Comparison of ENCODE assay signal across 27 cellular contexts in the genomic region with DNA sequence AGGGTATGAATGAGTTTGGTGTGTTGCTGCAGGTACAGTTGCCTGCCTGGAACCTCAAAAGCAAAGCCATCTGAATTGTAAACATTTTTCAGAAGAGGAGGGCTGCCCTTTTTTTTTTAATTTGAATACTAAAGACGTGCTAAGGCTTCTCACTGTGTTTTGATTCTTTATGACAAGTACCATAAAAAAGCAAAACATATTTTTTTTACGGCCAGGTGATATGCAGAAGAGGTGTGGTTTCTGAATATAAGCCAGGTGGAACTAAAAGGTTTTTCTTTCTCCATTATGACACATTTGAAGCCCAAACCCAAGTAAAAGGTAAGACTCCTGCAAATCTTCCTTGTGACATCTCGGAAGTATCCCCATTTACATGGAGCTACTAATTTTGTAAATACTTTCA.
A peak's percentile ranks its signal among the peaks of the same experiment; 100 is the strongest.
DNase-seq lines count a peak whose midpoint lies in the region; ATAC-seq, FAIRE-seq and TF ChIP-seq lines count a peak whose summit lies in the region.
"Had no signal": no experiment of that assay in that cellular context is flagged by ENCODE, and none has a peak within 500 bp of the region (broad histone marks: within the 10 kb centered on the region; RNA-seq: fewer than 3 reads in every experiment).

No MANE protein-coding gene starts in this region.

- H2AFZ ChIP-seq in H1 (ENCODE audit: low read length) (no peak overlapping the region; the same call in 1 of the 2 replicates), trophoblast cell (ENCODE audit: insufficient read depth, low read length, poor library complexity) (no peak overlapping the region)

- H2BK12ac ChIP-seq in H1 (ENCODE audit: low read depth, low read length) (no peak overlapping the region; the same call in 1 of the 2 replicates), trophoblast cell (ENCODE audit: low read length) (no peak overlapping the region)

- H3K4me3 Mint-ChIP-seq in mesothelial cell of epicardium: no peak overlapping the region
- H3K4me3 Mint-ChIP-seq: CD14-positive monocyte; CD4-positive, alpha-beta memory T cell; CD4-positive, CD25-positive, alpha-beta regulatory T cell; CD8-positive, alpha-beta memory T cell had no signal

- no peaks in the 10 kb centered on the region; a peak in 1 of 4 replicates for H3K9me3 ChIP-seq in H1 (ENCODE audit: insufficient read depth in 2 of 2, low read depth in 1 of 2, low read length in 1 of 2)
- no peaks in the 10 kb centered on the region for H3K9me3 ChIP-seq in trophoblast cell (ENCODE audit: insufficient read depth, low read depth, low read length)
- H3K9me3 ChIP-seq: BE2C, BLaER1 had no signal

- no peak overlapping the region for H2BK20ac ChIP-seq in H1 (ENCODE audit: low read length)

- H4K8ac ChIP-seq in H1 (ENCODE audit: extremely low read depth, insufficient read depth, low read length) (no peak overlapping the region), trophoblast cell (ENCODE audit: low read depth, low read length) (no peak overlapping the region)

- H2AK5ac ChIP-seq in H1 (ENCODE audit: low read depth, low read length) (no peak overlapping the region), trophoblast cell (ENCODE audit: low read length) (peak overlapping the region; percentile 82)

- no peaks in the 10 kb centered on the region for H3K27me3 Mint-ChIP-seq in mesothelial cell of epicardium (ENCODE audit: low read depth)
- H3K27me3 Mint-ChIP-seq: CD4-positive, CD25-positive, alpha-beta regulatory T cell had no signal

- no peaks in the 10 kb centered on the region for H3K36me3 Mint-ChIP-seq in mesothelial cell of epicardium
- H3K36me3 Mint-ChIP-seq: CD14-positive monocyte; CD4-positive, alpha-beta memory T cell; CD4-positive, CD25-positive, alpha-beta regulatory T cell; CD8-positive, alpha-beta memory T cell had no signal

- H3K56ac ChIP-seq in H1 (replicated peaks; ENCODE audit: insufficient read length, low read depth, low read length): no peak overlapping the region

- CTCF ChIA-PET in H1 (lab: Charles Lee; ENCODE audit: partially characterized antibody): interaction anchor here (0.9 kb wide), 1 partner anchor 99 kb away, joined by 3 read pairs; no protein-coding TSS in a partner anchor

- H3K27ac Mint-ChIP-seq in mesothelial cell of epicardium: peak overlapping the region; percentile 8
- H3K27ac Mint-ChIP-seq: CD14-positive monocyte; CD4-positive, alpha-beta memory T cell; CD4-positive, CD25-positive, alpha-beta regulatory T cell; CD8-positive, alpha-beta memory T cell had no signal

- POLR2A ChIA-PET in H1 (lab: Charles Lee; ENCODE audit: partially characterized antibody): no interaction called here

- ATAC-seq in GM21825 (IDR thresholded peaks at IDR 0.05; ENCODE audit: unreplicated experiment) (no peak), GM18909 (IDR thresholded peaks at IDR 0.05; ENCODE audit: poor library complexity, unreplicated experiment) (no peak), GM18867 (IDR thresholded peaks at IDR 0.05; ENCODE audit: unreplicated experiment) (no peak)
- ATAC-seq: GM12878 had no signal

- H3K27me3 ChIP-seq in H1 (replicated peaks in 1 of 4; ENCODE audit: control insufficient read depth in 3 of 4, extremely low read depth in 1 of 4, insufficient read depth in 3 of 4, low read length in 3 of 4) (no peaks in the 10 kb centered on the region), trophoblast cell (ENCODE audit: insufficient read depth, low read length) (no peaks in the 10 kb centered on the region)
- H3K27me3 ChIP-seq: BE2C, BLaER1 had no signal

- no peak for TF ChIP-seq RAD21 in H1 (IDR thresholded peaks at IDR 0.05 in 1 of 2, conservative IDR thresholded peaks at IDR 0.05 in 1 of 2; ENCODE audit: low read depth in 2 of 2, low read length in 2 of 2)

- DNase-seq in H1 (ENCODE audit: low read depth in 1 of 2, low spot score in 2 of 2) (no peak), mesothelial cell of epicardium (ENCODE audit: low spot score in 2 of 2, unreplicated experiment in 2 of 2) (no peak), trophoblast cell (no peak)
- DNase-seq: 8988T; ACHN; BE2C; C1 segment of cervical spinal cord; CD4-positive, alpha-beta memory T cell; CD4-positive, CD25-positive, alpha-beta regulatory T cell; CD8-positive, alpha-beta memory T cell; COR-L47; DMS 273 treated with DMSO at 0.1 percent for 48 hours; DMS153; DMS53; DMS79; DND-41; EL; GDM1 had no signal

- TF ChIP-seq CTCF in H1 (IDR thresholded peaks at IDR 0.05; ENCODE audit: control extremely low read depth in 1 of 3, insufficient read depth in 1 of 3, low read depth in 1 of 3, low read length in 3 of 3) (no peak), mesothelial cell of epicardium (IDR thresholded peaks at IDR 0.05; ENCODE audit: unreplicated experiment) (no peak)

- TF ChIP-seq POLR2A in H1 (IDR thresholded peaks at IDR 0.05; ENCODE audit: control extremely low read depth in 1 of 2, low read depth in 2 of 2, low read length in 2 of 2): no peak

- peaks cover 50% of the 10 kb centered on the region for H3K4me1 Mint-ChIP-seq in mesothelial cell of epicardium
- H3K4me1 Mint-ChIP-seq: CD14-positive monocyte; CD4-positive, alpha-beta memory T cell; CD4-positive, CD25-positive, alpha-beta regulatory T cell; CD8-positive, alpha-beta memory T cell had no signal

- H3K9ac ChIP-seq in H1 (replicated peaks in 1 of 4; ENCODE audit: extremely low read depth in 1 of 4, low read depth in 3 of 4, low read length in 3 of 4) (no peak overlapping the region), trophoblast cell (ENCODE audit: low read length) (no peak overlapping the region)
- H3K9ac ChIP-seq: BLaER1 had no signal

- H3K23ac ChIP-seq in H1 (ENCODE audit: insufficient read length): no peak overlapping the region
- H3K23ac ChIP-seq in trophoblast cell (ENCODE audit: low read length): no peak overlapping the region

- H3K27ac ChIP-seq in H1 (ENCODE audit: low read depth, low read length) (no peak overlapping the region), trophoblast cell (ENCODE audit: low read depth, low read length) (no peak overlapping the region)
- H3K27ac ChIP-seq: BLaER1 had no signal

- FAIRE-seq in H1 (lab: Jason Lieb, UNC): no peak
- FAIRE-seq: A204.1, GM12892, GM18507 had no signal

- H2BK5ac ChIP-seq in H1 (ENCODE audit: low read depth, low read length): no peak overlapping the region
- H2BK5ac ChIP-seq in trophoblast cell (ENCODE audit: low read depth, low read length, poor library complexity): no peak overlapping the region

- no peak overlapping the region for H4K12ac ChIP-seq in trophoblast cell (ENCODE audit: low read depth, low read length)

- H3K79me2 ChIP-seq in H1 (ENCODE audit: control insufficient read depth in 1 of 2, insufficient read depth in 2 of 2, low read length in 2 of 2) (no peaks in the 10 kb centered on the region), trophoblast cell (ENCODE audit: control insufficient read depth, insufficient read depth, low read length, poor library complexity) (no peaks in the 10 kb centered on the region)

- 73% methylated on average over 3 of the region's 3 CpGs; no CpG with 5 or more reads in 1 of the 2 experiments for WGBS in H1 (ENCODE audit: extremely low coverage in 1 of 2, insufficient coverage in 1 of 2, insufficient read length in 1 of 2, insufficient replicate concordance in 2 of 2, low coverage in 1 of 2, low lambda C conversion rate in 2 of 2, missing lambda C conversion rate in 1 of 2), 2 experiments
- no CpG with 5 or more reads among the region's 3 CpGs for WGBS in trophoblast cell (ENCODE audit: extremely low coverage, insufficient coverage, insufficient read length)

- H3K4me2 ChIP-seq in H1 (ENCODE audit: insufficient read depth in 1 of 2, low read depth in 2 of 2, low read length in 2 of 2): no peak overlapping the region
- H3K4me2 ChIP-seq in trophoblast cell (ENCODE audit: low read length): no peak overlapping the region
- H3K4me2 ChIP-seq: BLaER1 had no signal

- H3K79me1 ChIP-seq in H1 (ENCODE audit: low read depth, low read length) (no peaks in the 10 kb centered on the region), trophoblast cell (ENCODE audit: low read length) (peaks cover 4% of the 10 kb centered on the region)

- TF ChIP-seq EP300 in H1 (IDR thresholded peaks at IDR 0.05; ENCODE audit: borderline replicate concordance in 1 of 2, low read depth in 2 of 2, low read length in 2 of 2): no peak

- H3K4ac ChIP-seq in H1 (replicated peaks; ENCODE audit: insufficient read length, low read depth, low read length) (no peak overlapping the region), trophoblast cell (ENCODE audit: low read depth, low read length) (no peak overlapping the region)

- H3K36me3 ChIP-seq in H1 (ENCODE audit: control insufficient read depth in 2 of 4, insufficient read depth in 4 of 4, low read length in 3 of 4) (no peaks in the 10 kb centered on the region), trophoblast cell (ENCODE audit: control insufficient read depth in 1 of 2, insufficient read depth in 2 of 2, low read length in 2 of 2) (no peaks in the 10 kb centered on the region)
- H3K36me3 ChIP-seq: BE2C, BLaER1 had no signal

- H3K9me3 Mint-ChIP-seq in mesothelial cell of epicardium: no peaks in the 10 kb centered on the region
- H3K9me3 Mint-ChIP-seq: CD4-positive, alpha-beta memory T cell; CD8-positive, alpha-beta memory T cell had no signal

- no peak overlapping the region for H2BK120ac ChIP-seq in H1 (replicated peaks; ENCODE audit: low read depth, low read length)
- H2BK120ac ChIP-seq in trophoblast cell (ENCODE audit: insufficient read depth, low read length, poor library complexity): no peak overlapping the region

- H3K18ac ChIP-seq in H1 (ENCODE audit: extremely low read depth, low read length): peak overlapping the region; percentile 19; the same call in 1 of the 2 replicates
- H3K18ac ChIP-seq in trophoblast cell (ENCODE audit: low read length): no peak overlapping the region

- H3K23me2 ChIP-seq in H1 (ENCODE audit: low read depth, low read length): no peaks in the 10 kb centered on the region

- no peaks in the 10 kb centered on the region for H4K20me1 ChIP-seq in H1 (replicated peaks in 1 of 2; ENCODE audit: control insufficient read depth in 1 of 2, insufficient read depth in 2 of 2, low read length in 2 of 2)
- H4K20me1 ChIP-seq: BLaER1 had no signal

- no peak overlapping the region for H2BK15ac ChIP-seq in H1 (ENCODE audit: low read length)

- no peak overlapping the region for H4K91ac ChIP-seq in H1 (replicated peaks; ENCODE audit: insufficient read length, low read length)
- no peak overlapping the region for H4K91ac ChIP-seq in trophoblast cell (ENCODE audit: low read depth, low read length)

- H4K5ac ChIP-seq in H1 (ENCODE audit: insufficient read length, low read depth, low read length): no peak overlapping the region

- no peak overlapping the region for H3K14ac ChIP-seq in H1 (ENCODE audit: insufficient read length)
- no peak overlapping the region for H3K14ac ChIP-seq in trophoblast cell (ENCODE audit: low read length)

- no peak overlapping the region for H3K4me3 ChIP-seq in H1 (ENCODE audit: extremely low read depth in 1 of 4, insufficient read depth in 2 of 4, low read depth in 3 of 4, low read length in 4 of 4)
- H3K4me3 ChIP-seq in trophoblast cell (ENCODE audit: low read depth, low read length): no peak overlapping the region
- H3K4me3 ChIP-seq: BLaER1, GM12878 had no signal

- H3K4me1 ChIP-seq in H1 (replicated peaks in 1 of 4; ENCODE audit: control insufficient read depth in 3 of 4, insufficient read depth in 4 of 4, low read length in 3 of 4): no peaks in the 10 kb centered on the region
- peaks cover 8 to 9% of the 10 kb centered on the region in 2 experiments for H3K4me1 ChIP-seq in trophoblast cell (ENCODE audit: control insufficient read depth in 1 of 2, insufficient read depth in 2 of 2, low read length in 2 of 2)
- H3K4me1 ChIP-seq: BE2C, BLaER1 had no signal
